Comparison of ENCODE assay signal across 1 cellular context in the genomic region with DNA sequence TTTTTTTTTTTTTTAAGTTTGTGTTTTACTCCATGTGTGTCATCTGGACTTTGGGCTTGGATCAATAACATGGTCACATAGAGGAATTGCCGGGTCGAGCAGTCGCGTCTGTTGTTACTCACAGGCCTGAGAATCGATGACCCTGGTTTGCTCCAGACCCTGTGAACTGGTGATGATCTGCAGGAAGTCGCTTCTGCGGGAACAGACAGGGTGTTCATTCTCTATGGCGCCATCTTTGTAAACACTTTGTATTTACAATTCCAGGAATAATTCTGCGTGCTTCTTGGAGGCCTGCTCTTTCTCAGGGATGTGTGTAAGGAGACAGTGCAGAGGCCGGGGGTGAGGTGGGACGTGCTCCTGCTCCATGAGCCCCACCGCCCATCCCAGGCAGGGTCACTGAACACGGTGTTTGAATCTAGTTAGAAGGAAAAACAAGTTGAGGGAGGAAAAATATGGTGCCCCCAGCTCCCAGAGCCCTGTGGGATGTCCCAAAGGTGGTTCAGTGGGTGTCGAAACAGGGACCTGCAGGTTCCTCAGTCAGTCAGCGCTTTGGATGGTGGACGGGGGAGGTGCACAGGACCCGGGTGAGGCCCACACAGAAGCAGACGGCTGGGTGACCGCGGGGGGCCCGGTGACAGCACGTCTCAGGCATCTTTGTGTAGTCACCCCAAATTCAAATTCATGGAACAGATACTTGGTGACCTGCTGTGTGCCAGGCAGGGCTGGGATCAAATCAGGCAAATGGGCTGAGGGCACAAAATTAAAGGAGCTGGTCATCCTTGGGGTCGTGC.
TF ChIP-seq lines count a peak whose summit lies in the region.

No MANE protein-coding gene starts in this region.

TF ChIP-seq in HepG2, 621 proteins besides CTCF, POLR2A, EP300 and RAD21 (continued from another document and continues in another):
- TF ChIP-seq, protein P1, sequence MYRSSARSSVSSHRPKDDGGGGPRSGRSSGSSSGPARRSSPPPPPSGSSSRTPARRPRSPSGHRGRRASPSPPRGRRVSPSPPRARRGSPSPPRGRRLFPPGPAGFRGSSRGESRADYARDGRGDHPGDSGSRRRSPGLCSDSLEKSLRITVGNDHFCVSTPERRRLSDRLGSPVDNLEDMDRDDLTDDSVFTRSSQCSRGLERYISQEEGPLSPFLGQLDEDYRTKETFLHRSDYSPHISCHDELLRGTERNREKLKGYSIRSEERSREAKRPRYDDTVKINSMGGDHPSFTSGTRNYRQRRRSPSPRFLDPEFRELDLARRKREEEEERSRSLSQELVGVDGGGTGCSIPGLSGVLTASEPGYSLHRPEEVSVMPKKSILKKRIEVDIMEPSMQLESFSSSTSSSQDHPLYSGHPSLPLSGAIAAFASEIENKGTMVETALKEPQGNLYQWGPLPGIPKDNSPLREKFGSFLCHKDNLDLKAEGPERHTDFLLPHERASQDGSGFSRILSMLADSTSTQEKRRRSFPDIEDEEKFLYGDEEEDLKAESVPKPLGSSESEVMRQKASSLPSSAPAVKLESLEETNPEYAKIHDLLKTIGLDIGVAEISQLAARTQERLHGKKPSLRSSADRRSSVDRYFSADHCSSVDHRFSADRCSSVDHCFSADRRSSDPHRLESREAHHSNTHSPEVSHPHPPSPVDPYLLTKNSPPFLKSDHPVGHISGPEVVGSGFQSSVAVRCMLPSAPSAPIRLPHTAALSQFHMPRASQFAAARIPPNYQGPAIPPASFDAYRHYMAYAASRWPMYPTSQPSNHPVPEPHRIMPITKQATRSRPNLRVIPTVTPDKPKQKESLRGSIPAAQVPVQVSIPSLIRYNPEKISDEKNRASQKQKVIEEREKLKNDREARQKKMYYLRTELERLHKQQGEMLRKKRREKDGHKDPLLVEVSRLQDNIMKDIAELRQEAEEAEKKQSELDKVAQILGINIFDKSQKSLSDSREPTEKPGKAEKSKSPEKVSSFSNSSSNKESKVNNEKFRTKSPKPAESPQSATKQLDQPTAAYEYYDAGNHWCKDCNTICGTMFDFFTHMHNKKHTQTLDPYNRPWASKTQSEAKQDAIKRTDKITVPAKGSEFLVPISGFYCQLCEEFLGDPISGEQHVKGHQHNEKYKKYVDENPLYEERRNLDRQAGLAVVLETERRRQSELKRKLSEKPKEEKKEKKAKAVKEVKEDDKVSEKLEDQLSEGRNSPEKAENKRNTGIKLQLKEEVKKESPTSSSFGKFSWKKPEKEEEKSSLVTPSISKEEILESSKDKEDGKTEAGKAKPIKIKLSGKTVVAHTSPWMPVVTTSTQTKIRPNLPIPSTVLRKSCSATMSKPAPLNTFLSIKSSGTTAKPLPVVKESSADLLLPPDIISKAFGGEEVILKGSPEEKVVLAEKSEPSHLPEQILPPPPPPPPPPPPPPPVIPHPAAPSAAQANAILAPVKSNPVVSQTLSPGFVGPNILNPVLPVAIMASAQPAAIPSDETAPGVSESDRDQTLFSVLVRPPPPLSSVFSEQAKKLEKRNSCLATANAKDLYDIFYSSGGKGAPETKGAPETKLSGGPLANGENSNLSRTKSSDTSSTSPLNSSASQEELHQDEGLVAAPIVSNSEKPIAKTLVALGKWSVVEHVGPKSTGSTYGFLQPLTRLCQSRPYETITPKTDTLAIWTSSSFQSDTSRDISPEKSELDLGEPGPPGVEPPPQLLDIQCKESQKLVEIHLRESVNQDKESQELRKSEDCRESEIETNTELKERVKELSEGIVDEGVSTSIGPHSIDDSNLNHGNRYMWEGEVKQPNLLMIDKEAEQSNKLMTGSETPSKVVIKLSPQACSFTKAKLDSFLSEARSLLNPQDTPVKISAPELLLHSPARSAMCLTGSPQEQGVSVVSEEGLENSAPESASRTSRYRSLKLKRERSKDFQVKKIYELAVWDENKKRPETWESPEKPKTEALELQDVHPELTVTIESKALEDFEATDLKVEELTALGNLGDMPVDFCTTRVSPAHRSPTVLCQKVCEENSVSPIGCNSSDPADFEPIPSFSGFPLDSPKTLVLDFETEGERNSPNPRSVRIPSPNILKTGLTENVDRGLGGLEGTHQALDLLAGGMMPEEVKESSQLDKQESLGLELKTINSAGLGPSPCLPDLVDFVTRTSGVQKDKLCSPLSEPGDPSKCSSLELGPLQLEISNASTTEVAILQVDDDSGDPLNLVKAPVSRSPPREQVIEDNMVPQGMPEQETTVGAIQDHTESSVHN (CRISPR knock-in tag; IDR thresholded peaks at IDR 0.05) = peak; percentile 27; the same call in 1 of the 2 replicates
- TF ChIP-seq, protein P2, sequence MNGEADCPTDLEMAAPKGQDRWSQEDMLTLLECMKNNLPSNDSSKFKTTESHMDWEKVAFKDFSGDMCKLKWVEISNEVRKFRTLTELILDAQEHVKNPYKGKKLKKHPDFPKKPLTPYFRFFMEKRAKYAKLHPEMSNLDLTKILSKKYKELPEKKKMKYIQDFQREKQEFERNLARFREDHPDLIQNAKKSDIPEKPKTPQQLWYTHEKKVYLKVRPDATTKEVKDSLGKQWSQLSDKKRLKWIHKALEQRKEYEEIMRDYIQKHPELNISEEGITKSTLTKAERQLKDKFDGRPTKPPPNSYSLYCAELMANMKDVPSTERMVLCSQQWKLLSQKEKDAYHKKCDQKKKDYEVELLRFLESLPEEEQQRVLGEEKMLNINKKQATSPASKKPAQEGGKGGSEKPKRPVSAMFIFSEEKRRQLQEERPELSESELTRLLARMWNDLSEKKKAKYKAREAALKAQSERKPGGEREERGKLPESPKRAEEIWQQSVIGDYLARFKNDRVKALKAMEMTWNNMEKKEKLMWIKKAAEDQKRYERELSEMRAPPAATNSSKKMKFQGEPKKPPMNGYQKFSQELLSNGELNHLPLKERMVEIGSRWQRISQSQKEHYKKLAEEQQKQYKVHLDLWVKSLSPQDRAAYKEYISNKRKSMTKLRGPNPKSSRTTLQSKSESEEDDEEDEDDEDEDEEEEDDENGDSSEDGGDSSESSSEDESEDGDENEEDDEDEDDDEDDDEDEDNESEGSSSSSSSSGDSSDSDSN (CRISPR knock-in tag; IDR thresholded peaks at IDR 0.05) = peak; percentile 51
- TF ChIP-seq ZNF18 (CRISPR knock-in tag; IDR thresholded peaks at IDR 0.05; ENCODE audit: insufficient replicate concordance) (peak; percentile 75), KDM1A (CRISPR knock-in tag; IDR thresholded peaks at IDR 0.05) (0 out of 2 replicates have a peak, but pooled peaks have one; percentile 14), REXO4 (CRISPR knock-in tag; IDR thresholded peaks at IDR 0.05; ENCODE audit: borderline replicate concordance) (no peak), ZNF160 (CRISPR knock-in tag; IDR thresholded peaks at IDR 0.05) (0 out of 2 replicates have a peak, but pooled peaks have one; percentile 70), ATF4 (CRISPR knock-in tag; IDR thresholded peaks at IDR 0.05) (0 out of 4 replicates have a peak, but pooled peaks of 1 of the 2 experiments have one; percentile 24), SKIL (CRISPR knock-in tag; IDR thresholded peaks at IDR 0.05; ENCODE audit: borderline replicate concordance) (peak; percentile 97), ZNF709 (CRISPR knock-in tag; IDR thresholded peaks at IDR 0.05) (peak; percentile 88), ZNF572 (CRISPR knock-in tag; IDR thresholded peaks at IDR 0.05) (no peak), SATB2 (CRISPR knock-in tag; IDR thresholded peaks at IDR 0.05) (no peak), SNAPC2 (CRISPR knock-in tag; IDR thresholded peaks at IDR 0.05) (0 out of 2 replicates have a peak, but pooled peaks have one; percentile 82), ZNF891 (CRISPR knock-in tag; IDR thresholded peaks at IDR 0.05) (no peak), ZNF12 (CRISPR knock-in tag; IDR thresholded peaks at IDR 0.05) (peak; percentile 30; the same call in 1 of the 2 replicates), CEBPG (CRISPR knock-in tag; IDR thresholded peaks at IDR 0.05) (peak; percentile 50), THAP11 (CRISPR knock-in tag; IDR thresholded peaks at IDR 0.05) (peak; percentile 77), GATA4 (IDR thresholded peaks at IDR 0.05; ENCODE audit: borderline replicate concordance, low read depth) (peak; percentile 82; the same call in 1 of the 2 replicates), ZNF660 (CRISPR knock-in tag; IDR thresholded peaks at IDR 0.05; ENCODE audit: borderline replicate concordance, low read depth) (no peak), SMARCE1 (IDR thresholded peaks at IDR 0.05; ENCODE audit: borderline replicate concordance) (no peak), THRA (CRISPR knock-in tag; IDR thresholded peaks at IDR 0.05; ENCODE audit: borderline replicate concordance) (peak; percentile 87; the same call in 1 of the 2 replicates)
- TF ChIP-seq, protein P3, sequence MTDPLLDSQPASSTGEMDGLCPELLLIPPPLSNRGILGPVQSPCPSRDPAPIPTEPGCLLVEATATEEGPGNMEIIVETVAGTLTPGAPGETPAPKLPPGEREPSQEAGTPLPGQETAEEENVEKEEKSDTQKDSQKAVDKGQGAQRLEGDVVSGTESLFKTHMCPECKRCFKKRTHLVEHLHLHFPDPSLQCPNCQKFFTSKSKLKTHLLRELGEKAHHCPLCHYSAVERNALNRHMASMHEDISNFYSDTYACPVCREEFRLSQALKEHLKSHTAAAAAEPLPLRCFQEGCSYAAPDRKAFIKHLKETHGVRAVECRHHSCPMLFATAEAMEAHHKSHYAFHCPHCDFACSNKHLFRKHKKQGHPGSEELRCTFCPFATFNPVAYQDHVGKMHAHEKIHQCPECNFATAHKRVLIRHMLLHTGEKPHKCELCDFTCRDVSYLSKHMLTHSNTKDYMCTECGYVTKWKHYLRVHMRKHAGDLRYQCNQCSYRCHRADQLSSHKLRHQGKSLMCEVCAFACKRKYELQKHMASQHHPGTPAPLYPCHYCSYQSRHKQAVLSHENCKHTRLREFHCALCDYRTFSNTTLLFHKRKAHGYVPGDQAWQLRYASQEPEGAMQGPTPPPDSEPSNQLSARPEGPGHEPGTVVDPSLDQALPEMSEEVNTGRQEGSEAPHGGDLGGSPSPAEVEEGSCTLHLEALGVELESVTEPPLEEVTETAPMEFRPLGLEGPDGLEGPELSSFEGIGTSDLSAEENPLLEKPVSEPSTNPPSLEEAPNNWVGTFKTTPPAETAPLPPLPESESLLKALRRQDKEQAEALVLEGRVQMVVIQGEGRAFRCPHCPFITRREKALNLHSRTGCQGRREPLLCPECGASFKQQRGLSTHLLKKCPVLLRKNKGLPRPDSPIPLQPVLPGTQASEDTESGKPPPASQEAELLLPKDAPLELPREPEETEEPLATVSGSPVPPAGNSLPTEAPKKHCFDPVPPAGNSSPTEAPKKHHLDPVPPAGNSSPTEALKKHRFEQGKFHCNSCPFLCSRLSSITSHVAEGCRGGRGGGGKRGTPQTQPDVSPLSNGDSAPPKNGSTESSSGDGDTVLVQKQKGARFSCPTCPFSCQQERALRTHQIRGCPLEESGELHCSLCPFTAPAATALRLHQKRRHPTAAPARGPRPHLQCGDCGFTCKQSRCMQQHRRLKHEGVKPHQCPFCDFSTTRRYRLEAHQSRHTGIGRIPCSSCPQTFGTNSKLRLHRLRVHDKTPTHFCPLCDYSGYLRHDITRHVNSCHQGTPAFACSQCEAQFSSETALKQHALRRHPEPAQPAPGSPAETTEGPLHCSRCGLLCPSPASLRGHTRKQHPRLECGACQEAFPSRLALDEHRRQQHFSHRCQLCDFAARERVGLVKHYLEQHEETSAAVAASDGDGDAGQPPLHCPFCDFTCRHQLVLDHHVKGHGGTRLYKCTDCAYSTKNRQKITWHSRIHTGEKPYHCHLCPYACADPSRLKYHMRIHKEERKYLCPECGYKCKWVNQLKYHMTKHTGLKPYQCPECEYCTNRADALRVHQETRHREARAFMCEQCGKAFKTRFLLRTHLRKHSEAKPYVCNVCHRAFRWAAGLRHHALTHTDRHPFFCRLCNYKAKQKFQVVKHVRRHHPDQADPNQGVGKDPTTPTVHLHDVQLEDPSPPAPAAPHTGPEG (CRISPR knock-in tag; IDR thresholded peaks at IDR 0.05) = 0 out of 2 replicates have a peak, but pooled peaks have one; percentile 47
- TF ChIP-seq, protein P4, sequence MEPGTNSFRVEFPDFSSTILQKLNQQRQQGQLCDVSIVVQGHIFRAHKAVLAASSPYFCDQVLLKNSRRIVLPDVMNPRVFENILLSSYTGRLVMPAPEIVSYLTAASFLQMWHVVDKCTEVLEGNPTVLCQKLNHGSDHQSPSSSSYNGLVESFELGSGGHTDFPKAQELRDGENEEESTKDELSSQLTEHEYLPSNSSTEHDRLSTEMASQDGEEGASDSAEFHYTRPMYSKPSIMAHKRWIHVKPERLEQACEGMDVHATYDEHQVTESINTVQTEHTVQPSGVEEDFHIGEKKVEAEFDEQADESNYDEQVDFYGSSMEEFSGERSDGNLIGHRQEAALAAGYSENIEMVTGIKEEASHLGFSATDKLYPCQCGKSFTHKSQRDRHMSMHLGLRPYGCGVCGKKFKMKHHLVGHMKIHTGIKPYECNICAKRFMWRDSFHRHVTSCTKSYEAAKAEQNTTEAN (CRISPR knock-in tag; conservative IDR thresholded peaks at IDR 0.05) = peak; percentile 78; the same call in 1 of the 2 replicates
